Comparison of ENCODE assay signal across 8 cellular contexts in the genomic region with DNA sequence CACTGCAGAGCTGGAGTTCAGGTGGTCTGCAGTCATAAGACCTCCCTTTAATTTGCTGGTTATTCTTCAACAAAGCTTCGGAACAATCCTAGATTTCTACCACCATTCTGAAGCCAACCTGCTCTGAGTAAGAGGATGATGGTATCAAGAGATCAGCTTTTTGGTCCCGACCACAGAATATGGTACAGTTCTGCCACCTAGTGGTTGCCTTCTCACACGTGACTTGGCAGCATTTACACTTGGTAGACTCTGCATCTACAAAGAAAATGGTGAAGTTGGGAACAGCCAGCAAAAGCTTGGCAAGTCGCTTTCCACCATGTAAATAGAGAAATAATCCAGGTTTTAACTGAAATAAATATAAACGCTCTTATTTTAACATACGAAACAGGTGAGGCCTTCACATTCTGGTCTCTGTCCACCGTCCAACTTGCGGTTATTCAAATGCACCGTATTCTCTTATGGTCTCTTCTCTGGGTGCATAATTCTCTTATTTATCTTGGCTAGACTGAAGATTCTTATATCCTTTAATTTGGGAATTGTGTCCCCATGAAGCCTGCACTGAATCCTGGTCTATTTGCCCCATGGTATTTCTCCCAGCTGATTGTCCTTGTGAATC.
DNase-seq lines count a peak whose midpoint lies in the region; ATAC-seq, FAIRE-seq and TF ChIP-seq lines count a peak whose summit lies in the region.

No MANE protein-coding gene starts in this region.

- FAIRE-seq in D721Med (lab: Jason Lieb, UNC): no peak
- peak; percentile 19 for FAIRE-seq in TTC549 (lab: Jason Lieb, UNC)

- H3K27ac ChIP-seq in vagina: no peak overlapping the region

- intact Hi-C loops in vagina (cut with DNase I): no loop called here

- H3K4me3 ChIP-seq in epithelial cell of esophagus (ENCODE audit: low read length) (no peak overlapping the region), vagina (no peak overlapping the region)

- no peaks in the 10 kb centered on the region for H3K36me3 Mint-ChIP-seq in naive B cell

- ATAC-seq in GM19043 (IDR thresholded peaks at IDR 0.05; ENCODE audit: low read depth, unreplicated experiment): peak; percentile 97
- ATAC-seq in HG03108 (IDR thresholded peaks at IDR 0.05; ENCODE audit: unreplicated experiment): peak; percentile 95
- peak; percentile 42 to 56 for ATAC-seq in naive B cell (ENCODE audit: low read depth in 2 of 2)

- TF ChIP-seq POLR2A in vagina (IDR thresholded peaks at IDR 0.05): no peak

- H3K4me1 Mint-ChIP-seq in naive B cell: no peaks in the 10 kb centered on the region

- H3K27ac Mint-ChIP-seq in naive B cell: no peak overlapping the region

- H3K27me3 ChIP-seq in vagina: no peaks in the 10 kb centered on the region

- no peaks in the 10 kb centered on the region for H3K27me3 Mint-ChIP-seq in naive B cell

- H3K9me3 ChIP-seq in vagina: no peaks in the 10 kb centered on the region

- H3K4me3 Mint-ChIP-seq in naive B cell: no peak overlapping the region

- DNase-seq in D721Med (ENCODE audit: insufficient read length, low spot score) (no peak), NCI-H2081 treated with DMSO at 0.1 percent for 48 hours (lab: John Stamatoyannopoulos, UW) (peak; percentile 80), epithelial cell of esophagus (ENCODE audit: low read depth) (peak; percentile 85), naive B cell (peak; percentile 6), vagina (ENCODE audit: extremely low spot score in 2 of 2) (no peak)

- TF ChIP-seq CTCF in D721Med (IDR thresholded peaks at IDR 0.05; ENCODE audit: insufficient read depth, missing control alignments) (peak; percentile 94), epithelial cell of esophagus (IDR thresholded peaks at IDR 0.05; ENCODE audit: insufficient read depth, low read depth, low read length, missing control alignments) (peak; percentile 80), vagina (IDR thresholded peaks at IDR 0.05) (peak in 1 of 3 experiments; percentile 37)

- no peaks in the 10 kb centered on the region for H3K9me3 Mint-ChIP-seq in naive B cell

- no peaks in the 10 kb centered on the region for H3K4me1 ChIP-seq in vagina

- no peaks in the 10 kb centered on the region for H3K36me3 ChIP-seq in vagina

Comparison
In these comparisons a context has a peak if more than half of its experiments do, and no peak if none do; other contexts are left out.
1. DNase-seq: peak in NCI-H2081 treated with DMSO at 0.1 percent for 48 hours (single experiment), epithelial cell of esophagus (single experiment) and naive B cell (single experiment); none in D721Med (single experiment) and vagina (0 of 2).
2. Peak in every context shown above with its lines, with median percentiles within 50 percentile points of each other: ATAC-seq.